In the genomic region with DNA sequence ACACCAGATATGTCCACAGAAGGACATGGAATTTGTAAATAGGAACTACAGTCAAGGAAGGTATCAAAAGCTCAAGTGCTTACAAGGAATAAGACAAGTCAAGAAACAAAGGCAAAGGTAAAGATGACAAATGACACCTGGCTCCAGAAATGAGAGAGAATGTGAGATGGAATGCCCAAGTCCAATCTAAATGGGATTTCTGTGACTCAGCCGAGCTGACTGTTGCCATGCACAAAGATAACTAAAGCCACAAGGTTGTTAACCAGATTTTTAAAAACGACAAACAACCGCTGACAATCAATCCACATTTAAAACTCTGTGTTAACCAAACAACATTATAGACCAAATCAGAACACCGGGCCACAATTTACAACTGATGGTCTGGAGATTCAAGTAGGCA, we compare ENCODE assay signal across 8 cellular contexts. TPM values are rescaled to one million over a fixed set of nuclear protein-coding genes. Genes with fewer than 3 reads are reported as not detected.
DNase-seq lines count a peak whose midpoint lies in the region; ATAC-seq and TF ChIP-seq lines count a peak whose summit lies in the region.

No MANE protein-coding gene starts in this region.

- H3K4me2 ChIP-seq in OCI-LY7 (ENCODE audit: low read length) (peak overlapping the region; percentile 87), neural progenitor cell (peak overlapping the region; percentile 89)

- intact Hi-C loops in OCI-LY7 (cut with micrococcal nuclease; ENCODE audit: unreplicated experiment) = loop anchor here (5.0 to 10.0 kb wide), 3 partner anchors 124 to 429 kb away; a partner anchor contains a TSS

- BruUV-seq in OCI-LY7 (replicated peaks; lab: Mats Ljungman, UMichigan) = TSS peak; percentile 80

- CTCF ChIA-PET in OCI-LY7 (lab: Charles Lee; ENCODE audit: unreplicated experiment) = no interaction called here

- H2AFZ ChIP-seq in OCI-LY7 (ENCODE audit: low read length) = peak overlapping the region; percentile 80
- H2AFZ ChIP-seq in neural progenitor cell (replicated peaks) = peak overlapping the region; percentile 71

- peaks cover 5% of the 10 kb centered on the region for H3K9me3 Mint-ChIP-seq in neural progenitor cell

- H3K36me3 Mint-ChIP-seq in neural progenitor cell = peaks cover 27% of the 10 kb centered on the region

- H3K27ac ChIP-seq in OCI-LY7 (ENCODE audit: low read depth, low read length, poor library complexity, severe bottlenecking) = peak overlapping the region; percentile 54
- H3K27ac ChIP-seq in neural progenitor cell = no peak overlapping the region

- no peaks in the 10 kb centered on the region for H3K9me2 ChIP-seq in OCI-LY7 (ENCODE audit: insufficient read depth, low read length)

- H3K4me1 Mint-ChIP-seq in neural progenitor cell = peaks cover 16% of the 10 kb centered on the region

- no peaks in the 10 kb centered on the region for H3F3A ChIP-seq in neural progenitor cell (ENCODE audit: low read depth)

- no peak for DNase-seq in GM12864 (ENCODE audit: low read depth)
- peak; percentile 10 for DNase-seq in OCI-LY7 (ENCODE audit: low spot score)
- peak; percentile 7 for DNase-seq in neural progenitor cell (ENCODE audit: low spot score)
- DNase-seq in epidermal melanocyte (ENCODE audit: insufficient read length, low spot score) = no peak
- no peak for DNase-seq in HK-2 (ENCODE audit: unreplicated experiment)
- no peak for DNase-seq in middle frontal gyrus (ENCODE audit: extremely low spot score, low spot score)

- H3K9me3 ChIP-seq in OCI-LY7 (ENCODE audit: low read length) (no peaks in the 10 kb centered on the region), endocrine pancreas (ENCODE audit: control insufficient read depth, low read length) (no peaks in the 10 kb centered on the region), neural progenitor cell (ENCODE audit: low read depth) (no peaks in the 10 kb centered on the region)

- H3K27me3 ChIP-seq in endocrine pancreas (ENCODE audit: control insufficient read depth, insufficient read depth, low read length) = no peaks in the 10 kb centered on the region
- peaks cover 6% of the 10 kb centered on the region for H3K27me3 ChIP-seq in neural progenitor cell

- H3K4me1 ChIP-seq in OCI-LY7 (ENCODE audit: insufficient read depth, low read length, poor library complexity, severe bottlenecking) (peaks cover 33% of the 10 kb centered on the region), endocrine pancreas (ENCODE audit: control insufficient read depth, insufficient read depth, low read length) (peaks cover 5% of the 10 kb centered on the region), neural progenitor cell (peaks cover 9% of the 10 kb centered on the region)

- ATAC-seq in HG03442 (IDR thresholded peaks at IDR 0.05; ENCODE audit: unreplicated experiment) = no peak

- no peak for TF ChIP-seq CTCF in GM12864 (IDR thresholded peaks at IDR 0.05; ENCODE audit: low read depth, low read length, missing control alignments)
- no peak for TF ChIP-seq CTCF in OCI-LY7 (conservative IDR thresholded peaks at IDR 0.05; ENCODE audit: low read length)
- no peak for TF ChIP-seq CTCF in neural progenitor cell (IDR thresholded peaks at IDR 0.05)

- no peaks in the 10 kb centered on the region; the same call in 1 of the 2 replicates for H4K20me1 ChIP-seq in OCI-LY7 (ENCODE audit: insufficient read depth, low read length)
- peaks cover under 1% of the 10 kb centered on the region for H4K20me1 ChIP-seq in neural progenitor cell (ENCODE audit: low read depth)

- H3K36me3 ChIP-seq in OCI-LY7 (ENCODE audit: insufficient read depth, low read length) (peaks cover 33% of the 10 kb centered on the region), endocrine pancreas (ENCODE audit: control insufficient read depth, insufficient read depth, low read length) (no peaks in the 10 kb centered on the region), neural progenitor cell (peaks cover 4% of the 10 kb centered on the region)

- H3K79me2 ChIP-seq in OCI-LY7 (ENCODE audit: insufficient read depth, low read depth, low read length) (peaks cover 34% of the 10 kb centered on the region), neural progenitor cell (ENCODE audit: low read depth) (peaks cover 53% of the 10 kb centered on the region)

- POLR2A ChIA-PET in OCI-LY7 (lab: Charles Lee) = interaction anchor here (0.6 to 1.7 kb wide), 3 partner anchors 8 to 125 kb away, joined by 4 to 11 read pairs (median 6); no protein-coding TSS in a partner anchor

- H3K9ac ChIP-seq in endocrine pancreas (ENCODE audit: control insufficient read depth, insufficient read depth, low read length) (peak overlapping the region; percentile 97), neural progenitor cell (peak overlapping the region; percentile 31)

- H3K27me3 Mint-ChIP-seq in neural progenitor cell (ENCODE audit: insufficient read depth, low read depth) = no peaks in the 10 kb centered on the region

- H3K27ac Mint-ChIP-seq in neural progenitor cell = no peak overlapping the region

- H3K4me3 Mint-ChIP-seq in neural progenitor cell = peak overlapping the region; percentile 93

- peak overlapping the region; percentile 99 for H3K4me3 ChIP-seq in GM12864 (ENCODE audit: low read depth, low read length)
- peak overlapping the region; percentile 98 for H3K4me3 ChIP-seq in OCI-LY7 (ENCODE audit: low read depth, low read length, poor library complexity, severe bottlenecking)
- H3K4me3 ChIP-seq in endocrine pancreas (ENCODE audit: control insufficient read depth, insufficient read depth, low read length) = peak overlapping the region; percentile 77
- peak overlapping the region; percentile 86 for H3K4me3 ChIP-seq in neural progenitor cell

RNA-seq across cellular contexts. Expression of a gene that starts 1.1 kb away (rescaled TPM):
- 17.7 and 17.9 TPM in 2 replicates for total RNA-seq in OCI-LY7 (2014; rRNA removed; shearing (Covaris generic))
- total RNA-seq in OCI-LY7 (2022) (26.4 and 28.4 TPM in 2 replicates), neural progenitor cell (ENCODE audit: low replicate concordance) (18.1 and 33.2 TPM in 2 replicates)

Comparison
In these comparisons a context has a peak if more than half of its experiments do, and no peak if none do; other contexts are left out.
1. DNase-seq: peak in OCI-LY7 (single experiment) and neural progenitor cell (single experiment); none in GM12864 (single experiment), epidermal melanocyte (single experiment), HK-2 (single experiment) and middle frontal gyrus (single experiment).
2. Peak in every context shown above with its lines, with median percentiles within 50 percentile points of each other: H3K4me3 ChIP-seq.